Comparison of ENCODE assay signal across 8 cellular contexts in the genomic region with DNA sequence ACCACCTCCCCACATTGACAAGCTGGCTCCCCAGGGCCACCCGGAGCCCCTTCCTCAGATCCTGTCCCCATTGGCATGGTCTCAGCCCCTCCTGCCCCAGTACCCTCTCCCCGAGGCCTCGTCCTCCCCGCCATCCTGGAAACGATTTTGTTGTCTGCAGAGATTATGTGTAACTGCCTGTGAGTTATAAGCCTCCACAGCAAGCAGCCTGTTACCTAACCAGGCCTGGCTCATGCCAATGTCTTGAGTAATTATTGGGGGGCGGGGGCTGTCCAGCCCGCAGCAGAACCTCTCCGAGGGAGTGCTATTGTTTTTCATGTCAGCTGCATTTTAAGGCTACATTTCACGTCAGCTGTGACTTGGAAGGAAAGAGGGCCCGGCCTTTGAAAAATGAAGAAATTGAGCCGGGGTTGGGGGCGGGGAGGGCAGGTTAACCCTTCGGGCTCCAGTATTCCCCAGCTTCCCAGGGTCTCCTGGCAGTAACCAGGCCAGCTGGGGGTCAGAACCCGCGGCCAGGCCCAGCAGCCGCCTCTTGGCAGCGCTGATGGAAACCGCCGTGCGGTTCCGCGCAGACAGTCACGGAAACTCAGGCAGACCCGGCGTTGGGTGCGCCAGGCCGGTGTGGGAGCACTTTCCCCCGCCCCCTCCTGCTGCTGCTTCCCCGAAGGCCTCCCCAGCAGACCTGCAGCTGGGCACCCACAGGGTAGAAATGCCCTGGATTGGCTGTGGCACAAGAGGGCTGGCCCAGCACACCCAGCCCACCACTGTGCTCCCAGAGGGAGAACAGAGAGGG. TPM values are rescaled to one million over a fixed set of nuclear protein-coding genes. Genes with fewer than 3 reads are reported as not detected.
DNase-seq lines count a peak whose midpoint lies in the region; ATAC-seq and TF ChIP-seq lines count a peak whose summit lies in the region.

No MANE protein-coding gene starts in this region.

- peaks cover 0 to 20% (median 0%) of the 10 kb centered on the region in 3 donors for H3K27me3 ChIP-seq in psoas muscle (ENCODE audit: insufficient read depth in 3 of 3, low read length in 2 of 3)

- ATAC-seq in psoas muscle: peak; percentile 78 to 88 (median 83)

- H3K4me3 ChIP-seq in psoas muscle: peak overlapping the region; percentile 39

- no peaks in the 10 kb centered on the region for H3K36me3 ChIP-seq in psoas muscle (ENCODE audit: insufficient read depth in 1 of 2, low read depth in 1 of 2)

- H3K9me3 ChIP-seq in psoas muscle: no peaks in the 10 kb centered on the region

- intact Hi-C loops in head of caudate nucleus (cut with DNase I) (no loop called here), psoas muscle (cut with DNase I) (no loop called here)

- H3K4me1 ChIP-seq in psoas muscle: peaks cover 21% of the 10 kb centered on the region

- DNase-seq in GM04504 (ENCODE audit: low read depth) (peak; percentile 93), UCSD-AML1 (lab: John Stamatoyannopoulos, UW; ENCODE audit: unreplicated experiment) (peak; percentile 80), head of caudate nucleus (peak in 22 of 42 donors; percentile 13 to 62 (median 32)), psoas muscle (peak; percentile 76 to 86), NCI-H446 treated with DMSO at 0.1 percent for 48 hours (lab: John Stamatoyannopoulos, UW) (no peak), NCI-H2196 treated with DMSO at 0.1 percent for 48 hours (lab: John Stamatoyannopoulos, UW; ENCODE audit: unreplicated experiment) (no peak), NCI-H2107 (lab: John Stamatoyannopoulos, UW) (no peak), activated gamma-delta T cell treated with Interleukin-2 at 50 U/mL for 16 hours (no peak)

- no peak for TF ChIP-seq CTCF in psoas muscle (IDR thresholded peaks at IDR 0.05)

- WGBS in psoas muscle, 3 donors: 10 to 16% (median 12%) methylated on average over 28 to 29 of the region's 29 CpGs

- peak overlapping the region; percentile 71 for H3K27ac ChIP-seq in psoas muscle

RNA-seq across cellular contexts. Expression of gene CDKN1C, which starts 59.5 kb away (rescaled TPM):
- 10 to 100 TPM; 14.3 to 37.7 (median 27.9) TPM for total RNA-seq in psoas muscle
- polyA plus RNA-seq in psoas muscle: 10 to 100 TPM; 24.5 to 49.4 (median 30.7) TPM

Comparison
In these comparisons a context has a peak if more than half of its experiments do, and no peak if none do; other contexts are left out.
1. DNase-seq: peak in GM04504 (single experiment), UCSD-AML1 (single experiment), head of caudate nucleus (22 of 42) and psoas muscle (2 of 2); none in NCI-H446 treated with DMSO at 0.1 percent for 48 hours (single experiment), NCI-H2196 treated with DMSO at 0.1 percent for 48 hours (single experiment), NCI-H2107 (single experiment) and activated gamma-delta T cell treated with Interleukin-2 at 50 U/mL for 16 hours (single experiment).